8 cellular contexts compared by ENCODE assay signal in the genomic region with DNA sequence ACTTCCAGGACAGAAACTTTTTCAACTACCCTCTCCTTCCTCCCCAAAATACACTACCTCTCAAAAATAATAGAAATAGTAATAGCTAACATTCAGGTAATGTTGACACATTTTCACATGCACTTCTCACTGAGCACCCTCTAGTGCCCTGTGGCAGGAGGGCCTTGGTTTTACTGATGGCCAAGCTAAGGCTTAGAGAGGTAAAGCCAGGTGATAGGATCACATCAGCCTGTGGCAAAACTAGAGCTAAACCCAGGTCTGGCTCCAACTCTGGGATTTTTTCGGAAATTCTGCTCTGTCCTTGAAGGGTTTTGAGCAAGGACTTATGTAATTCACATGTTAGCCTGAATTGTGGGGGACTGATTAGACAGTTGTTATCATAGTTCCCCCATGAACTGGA. TPM values are rescaled to one million over a fixed set of nuclear protein-coding genes. Genes with fewer than 3 reads are reported as not detected.
A peak's percentile ranks its signal among the peaks of the same experiment; 100 is the strongest.
DNase-seq lines count a peak whose midpoint lies in the region; ATAC-seq and TF ChIP-seq lines count a peak whose summit lies in the region.

No MANE protein-coding gene starts in this region.

- no peaks in the 10 kb centered on the region for H3F3A ChIP-seq in SK-N-SH (replicated peaks; ENCODE audit: insufficient read depth)

- H3K27ac Mint-ChIP-seq in T-helper 17 cell: peak overlapping the region; percentile 96

- H3K9me3 ChIP-seq in SK-N-SH: no peaks in the 10 kb centered on the region
- H3K9me3 ChIP-seq in T-helper 17 cell (ENCODE audit: control insufficient read depth, low read length, poor library complexity, severe bottlenecking): no peaks in the 10 kb centered on the region
- no peaks in the 10 kb centered on the region for H3K9me3 ChIP-seq in esophagus squamous epithelium
- no peaks in the 10 kb centered on the region for H3K9me3 ChIP-seq in right cardiac atrium (ENCODE audit: control insufficient read depth, low read length)
- H3K9me3 ChIP-seq in aorta (ENCODE audit: control insufficient read depth, low read length): no peaks in the 10 kb centered on the region

- intact Hi-C loops in esophagus squamous epithelium (cut with DNase I): no loop called here
- intact Hi-C loops in right cardiac atrium (cut with DNase I): no loop called here
- intact Hi-C loops in aorta (cut with DNase I): no loop called here

- CTCF ChIA-PET in SK-N-SH (lab: Yijun Ruan, JAX): interaction anchor here (0.8 to 3.1 kb wide), 11 partner anchors 12 to 471 kb away, joined by 3 to 20 read pairs (median 4); no protein-coding TSS in a partner anchor

- H3K4me1 ChIP-seq in SK-N-SH (ENCODE audit: control insufficient read depth in 1 of 2, insufficient read depth in 2 of 2, low read depth in 1 of 2, low read length in 1 of 2): peaks cover 0 to 9% of the 10 kb centered on the region in 2 experiments; a peak in 3 of 4 replicates
- H3K4me1 ChIP-seq in esophagus squamous epithelium: peaks cover 5 to 29% (median 20%) of the 10 kb centered on the region in 3 donors
- peaks cover 5% of the 10 kb centered on the region for H3K4me1 ChIP-seq in right cardiac atrium (ENCODE audit: control insufficient read depth, insufficient read depth, low read length)
- H3K4me1 ChIP-seq in aorta (ENCODE audit: control insufficient read depth in 1 of 2, insufficient read depth in 2 of 2, low read length in 2 of 2): peaks cover 0 to 2% of the 10 kb centered on the region in 2 donors

- 50% methylated on average over 1 of the region's 1 CpG for WGBS in SK-N-SH (ENCODE audit: low lambda C conversion rate)
- WGBS in esophagus squamous epithelium, 2 donors: 43 to 86% methylated on average over 1 of the region's 1 CpG
- WGBS in right cardiac atrium: 80% methylated on average over 1 of the region's 1 CpG
- WGBS in aorta, 2 donors: 93 to 100% methylated on average over 1 of the region's 1 CpG

- no peak for TF ChIP-seq POLR2A in esophagus squamous epithelium (IDR thresholded peaks at IDR 0.05)

- H3K27me3 ChIP-seq in SK-N-SH (ENCODE audit: insufficient read depth) (peaks cover 5% of the 10 kb centered on the region; the same call in 1 of the 2 replicates), esophagus squamous epithelium (peaks cover 0 to 2% (median 0%) of the 10 kb centered on the region in 4 donors), right cardiac atrium (ENCODE audit: control insufficient read depth, insufficient read depth) (no peaks in the 10 kb centered on the region), aorta (ENCODE audit: control insufficient read depth in 1 of 2, insufficient read depth in 2 of 2, low read length in 1 of 2) (no peaks in the 10 kb centered on the region)

- no peak for ATAC-seq in SK-N-SH treated with all-trans-retinoic acid at 6 μM for 48 hours
- no peak for ATAC-seq in T-helper 17 cell
- ATAC-seq in right cardiac atrium: no peak
- no peak for ATAC-seq in HG03045 (IDR thresholded peaks at IDR 0.05; ENCODE audit: unreplicated experiment)
- ATAC-seq in aorta (ENCODE audit: low FRiP score): no peak

- no peak for TF ChIP-seq RAD21 in SK-N-SH (IDR thresholded peaks at IDR 0.05; ENCODE audit: low read length)

- H2AFZ ChIP-seq in SK-N-SH (ENCODE audit: low read depth): peak overlapping the region; percentile 94

- H4K20me1 ChIP-seq in SK-N-SH (ENCODE audit: insufficient read depth): no peaks in the 10 kb centered on the region

- peaks cover 27% of the 10 kb centered on the region for H3K4me1 Mint-ChIP-seq in T-helper 17 cell

- no peak overlapping the region; the same call in 1 of the 2 replicates for H3K4me2 ChIP-seq in SK-N-SH

- H3K27me3 Mint-ChIP-seq in T-helper 17 cell: peaks cover 6% of the 10 kb centered on the region

- no peak for TF ChIP-seq EP300 in SK-N-SH (IDR thresholded peaks at IDR 0.05; ENCODE audit: borderline replicate concordance in 1 of 2, low read depth in 1 of 2, low read length in 1 of 2)

- no peak overlapping the region for H3K27ac ChIP-seq in SK-N-SH (ENCODE audit: low read depth in 2 of 2, low read length in 1 of 2)
- H3K27ac ChIP-seq in esophagus squamous epithelium: peak overlapping the region in 3 of 4 donors; percentile 87 to 94 (median 88)
- no peak overlapping the region for H3K27ac ChIP-seq in right cardiac atrium (ENCODE audit: low read length)
- H3K27ac ChIP-seq in aorta (ENCODE audit: low read depth in 1 of 2, low read length in 2 of 2): no peak overlapping the region

- peaks cover 10% of the 10 kb centered on the region for H3K36me3 Mint-ChIP-seq in T-helper 17 cell (ENCODE audit: low read depth)

- H3K9me2 ChIP-seq in SK-N-SH: no peaks in the 10 kb centered on the region

- POLR2A ChIA-PET in SK-N-SH (lab: Yijun Ruan, JAX): no interaction called here

- TF ChIP-seq CTCF in SK-N-SH (IDR thresholded peaks at IDR 0.05): no peak; the same call in 1 of the 2 replicates
- TF ChIP-seq CTCF in esophagus squamous epithelium (IDR thresholded peaks at IDR 0.05): peak in 1 of 6 experiments; percentile 6

- no peak overlapping the region for H3K4me3 ChIP-seq in SK-N-SH (ENCODE audit: low read depth in 2 of 2, low read length in 1 of 2)
- no peak overlapping the region for H3K4me3 ChIP-seq in esophagus squamous epithelium
- no peak overlapping the region for H3K4me3 ChIP-seq in right cardiac atrium (ENCODE audit: low read length)
- no peak overlapping the region for H3K4me3 ChIP-seq in aorta (ENCODE audit: low read length in 2 of 2)

- H3K79me2 ChIP-seq in SK-N-SH (ENCODE audit: insufficient read depth): peaks cover 32% of the 10 kb centered on the region

- no peak overlapping the region for H3K9ac ChIP-seq in SK-N-SH

- H3K36me3 ChIP-seq in SK-N-SH (replicated peaks in 1 of 2; ENCODE audit: control insufficient read depth in 1 of 2, insufficient read depth in 2 of 2, low read length in 1 of 2) (peaks cover 7 to 14% of the 10 kb centered on the region in 2 experiments), esophagus squamous epithelium (peaks cover 6 to 15% (median 6%) of the 10 kb centered on the region in 3 donors), aorta (ENCODE audit: control insufficient read depth in 1 of 2, insufficient read depth in 2 of 2, low read length in 1 of 2) (peaks cover 3% of the 10 kb centered on the region in 2 donors)

- DNase-seq in SK-N-SH (no peak), T-helper 17 cell (no peak), esophagus squamous epithelium (lab: John Stamatoyannopoulos, UW) (no peak), right cardiac atrium (no peak), aorta (no peak)
- DNase-seq in stimulated activated CD8-positive, alpha-beta memory T cell treated with anti-CD3 and anti-CD28 coated beads, Interleukin-4, amount 100 ng/mL, for 48 hours: peak; percentile 31

- peak overlapping the region; percentile 99 for H3K4me3 Mint-ChIP-seq in T-helper 17 cell

TF ChIP-seq in SK-N-SH, 30 proteins besides CTCF, POLR2A, EP300 and RAD21 (continues in another document):
- TF ChIP-seq MAX (IDR thresholded peaks at IDR 0.05; ENCODE audit: low read depth): no peak
- TF ChIP-seq FOXM1 (IDR thresholded peaks at IDR 0.05; ENCODE audit: low read depth): no peak
- no peak for TF ChIP-seq NRF1 (IDR thresholded peaks at IDR 0.05; ENCODE audit: low read depth, low read length)
- TF ChIP-seq GATA2 (CRISPR knock-in tag; IDR thresholded peaks at IDR 0.05): no peak
- no peak for TF ChIP-seq FOSL2 (IDR thresholded peaks at IDR 0.05; ENCODE audit: borderline replicate concordance, low read depth)
- no peak for TF ChIP-seq PBX3 (IDR thresholded peaks at IDR 0.05)

TF ChIP-seq in SK-N-SH treated with all-trans-retinoic acid at 6 μM for 48 hours, 23 proteins besides CTCF, POLR2A, EP300 and RAD21 (continues in another document):
- TF ChIP-seq ZNF70 (CRISPR knock-in tag; IDR thresholded peaks at IDR 0.05): no peak
- no peak for TF ChIP-seq OSR1 (CRISPR knock-in tag; IDR thresholded peaks at IDR 0.05)
- no peak for TF ChIP-seq ARNTL (CRISPR knock-in tag; IDR thresholded peaks at IDR 0.05; ENCODE audit: borderline replicate concordance, low read depth)
- no peak for TF ChIP-seq BACH2 (CRISPR knock-in tag; IDR thresholded peaks at IDR 0.05; ENCODE audit: borderline replicate concordance)
- no peak for TF ChIP-seq CSRNP3 (CRISPR knock-in tag; IDR thresholded peaks at IDR 0.05)
- TF ChIP-seq, protein P1, sequence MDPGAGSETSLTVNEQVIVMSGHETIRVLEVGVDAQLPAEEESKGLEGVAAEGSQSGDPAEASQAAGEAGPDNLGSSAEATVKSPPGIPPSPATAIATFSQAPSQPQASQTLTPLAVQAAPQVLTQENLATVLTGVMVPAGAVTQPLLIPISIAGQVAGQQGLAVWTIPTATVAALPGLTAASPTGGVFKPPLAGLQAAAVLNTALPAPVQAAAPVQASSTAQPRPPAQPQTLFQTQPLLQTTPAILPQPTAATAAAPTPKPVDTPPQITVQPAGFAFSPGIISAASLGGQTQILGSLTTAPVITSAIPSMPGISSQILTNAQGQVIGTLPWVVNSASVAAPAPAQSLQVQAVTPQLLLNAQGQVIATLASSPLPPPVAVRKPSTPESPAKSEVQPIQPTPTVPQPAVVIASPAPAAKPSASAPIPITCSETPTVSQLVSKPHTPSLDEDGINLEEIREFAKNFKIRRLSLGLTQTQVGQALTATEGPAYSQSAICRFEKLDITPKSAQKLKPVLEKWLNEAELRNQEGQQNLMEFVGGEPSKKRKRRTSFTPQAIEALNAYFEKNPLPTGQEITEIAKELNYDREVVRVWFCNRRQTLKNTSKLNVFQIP (CRISPR knock-in tag; IDR thresholded peaks at IDR 0.05; ENCODE audit: borderline replicate concordance, low read depth): no peak
- no peak for TF ChIP-seq GLIS3 (CRISPR knock-in tag; IDR thresholded peaks at IDR 0.05)
- TF ChIP-seq CSDC2 (CRISPR knock-in tag; IDR thresholded peaks at IDR 0.05): no peak

RNA-seq across cellular contexts. Expression of gene TAMM41, which starts 0.9 kb away (rescaled TPM):
- 14.3 and 16.6 TPM in 2 replicates for polyA plus RNA-seq in SK-N-SH (2012; rRNA removed)
- polyA plus RNA-seq in SK-N-SH (2012; cell fraction: cytosol; rRNA removed): 11.1 and 11.8 TPM in 2 replicates
- polyA plus RNA-seq in SK-N-SH (2012; cell fraction: nucleus; rRNA removed): 27.7 and 40.7 TPM in 2 replicates
- 10 to 100 TPM; 21.5 to 22.9 TPM for total RNA-seq in T-helper 17 cell
- 10 to 100 TPM in 1 of 4 donors, 1 to 10 TPM in 3; 7.0 to 17.5 (median 9.5) TPM for total RNA-seq in esophagus squamous epithelium
- total RNA-seq in right cardiac atrium: 10 to 100 TPM in 3 of 4 donors, 1 to 10 TPM in 1; 9.8 to 11.1 (median 10.8) TPM
- polyA plus RNA-seq in right cardiac atrium: 9.9 TPM
- 10 to 100 TPM; 17.1 to 27.4 TPM for total RNA-seq in aorta
- 1 to 10 TPM; 1.8 to 9.4 TPM for polyA plus RNA-seq in aorta

Comparison
In these comparisons a context has a peak if more than half of its experiments do, and no peak if none do; other contexts are left out.
1. H3K27ac ChIP-seq: peak in esophagus squamous epithelium (3 of 4); none in SK-N-SH (0 of 2), right cardiac atrium (single experiment) and aorta (0 of 2).